In the genomic region with DNA sequence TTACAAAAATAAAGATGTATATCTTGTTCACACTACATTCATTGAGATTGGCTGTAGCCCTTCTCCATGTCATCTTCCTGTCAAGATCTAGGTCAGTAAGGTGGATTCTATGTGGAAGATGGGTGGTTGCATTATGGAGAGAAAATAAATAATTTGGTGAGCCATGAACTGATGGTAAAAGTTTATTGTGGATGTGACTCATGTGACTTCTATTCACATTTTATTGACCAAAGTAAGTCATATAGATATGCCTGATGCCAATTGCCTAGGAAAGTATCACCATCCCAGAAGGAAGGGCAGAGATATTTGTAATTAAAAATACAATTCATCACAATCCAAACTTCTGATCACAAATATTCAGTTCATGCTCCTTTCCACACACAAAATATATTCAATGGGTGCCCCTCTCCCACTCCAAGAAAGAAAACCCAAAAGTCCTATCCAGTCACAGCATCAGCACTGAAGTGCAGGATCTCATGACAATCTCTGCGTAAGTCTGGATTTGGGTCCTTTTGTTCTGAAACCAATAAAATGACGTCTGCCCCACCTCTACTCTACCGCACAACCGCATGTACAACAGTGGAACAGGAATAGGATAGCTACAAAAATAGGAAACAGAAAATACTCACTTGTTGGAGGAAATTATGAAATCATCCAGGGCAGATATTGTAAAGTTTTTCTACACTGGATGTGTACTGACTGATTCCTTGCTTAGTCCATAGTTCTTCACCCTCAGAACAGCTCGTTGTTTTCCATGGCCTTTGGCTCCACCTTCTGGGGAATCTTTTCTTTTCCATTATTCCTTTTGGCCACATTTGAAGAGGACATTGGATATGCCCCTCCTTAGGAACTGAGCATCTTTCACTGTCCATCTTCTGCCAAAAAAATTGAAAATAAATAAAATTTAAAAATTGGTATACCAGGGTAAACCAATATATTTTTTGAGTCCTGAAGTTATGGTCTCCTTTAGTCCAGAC, we compare ENCODE assay signal across 8 cellular contexts. TPM values are rescaled to one million over a fixed set of nuclear protein-coding genes. Genes with fewer than 3 reads are reported as not detected.
DNase-seq lines count a peak whose midpoint lies in the region; ATAC-seq, FAIRE-seq and TF ChIP-seq lines count a peak whose summit lies in the region.

No MANE protein-coding gene starts in this region.

- POLR2A ChIA-PET in K562 (lab: Yijun Ruan, JAX) = interaction anchor here (0.7 to 1.7 kb wide), 3 partner anchors 13 to 667 kb away, joined by 3 to 6 read pairs (median 3); no protein-coding TSS in a partner anchor

- H3K4me1 ChIP-seq in K562 (replicated peaks in 1 of 2; ENCODE audit: control insufficient read depth in 2 of 2, insufficient read depth in 2 of 2, low read length in 2 of 2) = no peaks in the 10 kb centered on the region
- H3K4me1 ChIP-seq in keratinocyte (ENCODE audit: control insufficient read depth, extremely low read depth, insufficient read depth, low read length) = no peaks in the 10 kb centered on the region
- H3K4me1 ChIP-seq in uterus = no peaks in the 10 kb centered on the region

- 10% methylated on average over 5 of the region's 5 CpGs for WGBS in K562 (ENCODE audit: insufficient coverage, low coverage, missing lambda C conversion rate)

- no peak overlapping the region for H3K4me2 ChIP-seq in K562 (ENCODE audit: insufficient read depth, low read length)
- no peak overlapping the region for H3K4me2 ChIP-seq in keratinocyte (ENCODE audit: control insufficient read depth, extremely low read depth, insufficient read depth, low read depth, low read length)

- TF ChIP-seq POLR2A in K562 (conservative IDR thresholded peaks at IDR 0.05) (no peak), uterus (IDR thresholded peaks at IDR 0.05) (no peak)

- TF ChIP-seq RAD21 in K562 (CRISPR knock-in tag; conservative IDR thresholded peaks at IDR 0.05 in 1 of 2, IDR thresholded peaks at IDR 0.05 in 1 of 2) = peak; percentile 95 to 96

- H3K36me3 ChIP-seq in K562 (ENCODE audit: control insufficient read depth, insufficient read depth, low read length) (no peaks in the 10 kb centered on the region), keratinocyte (ENCODE audit: control insufficient read depth in 2 of 2, extremely low read depth in 1 of 2, insufficient read depth in 2 of 2, low read length in 2 of 2) (no peaks in the 10 kb centered on the region), uterus (no peaks in the 10 kb centered on the region)

- no peak for TF ChIP-seq EP300 in K562 (IDR thresholded peaks at IDR 0.05; ENCODE audit: low read length)

- intact Hi-C loops in K562 (cut with micrococcal nuclease) = loop anchor here (1.0 to 5.0 kb wide), 7 partner anchors 53 to 667 kb away; partner anchors contain the start of gene CARMIL1
- intact Hi-C loops in uterus (cut with DNase I; ENCODE audit: low total_unique reads) = no loop called here

- peak; percentile 87 for ATAC-seq in K562
- ATAC-seq in stimulated activated effector memory CD8-positive, alpha-beta T cell treated with anti-CD3 and anti-CD28 coated beads, Interleukin-12 subunit alpha, Interleukin-12 subunit beta, amount 100 ng/mL, for 72 hours = no peak
- ATAC-seq in GM18867 (IDR thresholded peaks at IDR 0.05; ENCODE audit: unreplicated experiment) = no peak

- H3K4me3 ChIP-seq in K562 = no peak overlapping the region
- H3K4me3 ChIP-seq in keratinocyte (ENCODE audit: control insufficient read depth in 2 of 3, extremely low read depth in 1 of 3, insufficient read depth in 2 of 3, low read depth in 1 of 3, low read length in 3 of 3) = no peak overlapping the region
- no peak overlapping the region for H3K4me3 ChIP-seq in uterus

- in situ Hi-C loops in GM13977 (cut with MboI; ENCODE audit: low pct_unique_long_range_greater_than_20kb, low sequenced_read_pairs, unreplicated experiment) = no loop called here
- in situ Hi-C loops in K562 (cut with MboI) = no loop called here

- no peak overlapping the region for H3K27ac ChIP-seq in K562 (ENCODE audit: extremely low read depth, low read depth, low read length)
- H3K27ac ChIP-seq in keratinocyte (ENCODE audit: control insufficient read depth, insufficient read depth, low read length) = no peak overlapping the region
- H3K27ac ChIP-seq in uterus = no peak overlapping the region

- no peaks in the 10 kb centered on the region for H3K27me3 ChIP-seq in K562 (ENCODE audit: control insufficient read depth in 2 of 2, insufficient read depth in 2 of 2, low read length in 2 of 2)
- no peaks in the 10 kb centered on the region for H3K27me3 ChIP-seq in keratinocyte (ENCODE audit: control insufficient read depth, extremely low read depth, insufficient read depth, low read length)
- no peaks in the 10 kb centered on the region for H3K27me3 ChIP-seq in uterus

- no peak overlapping the region for H3K9ac ChIP-seq in K562 (ENCODE audit: insufficient read depth in 1 of 2, low read depth in 2 of 2, low read length in 2 of 2)
- no peak overlapping the region for H3K9ac ChIP-seq in keratinocyte (ENCODE audit: control insufficient read depth, extremely low read depth, insufficient read depth, low read length)

- no peaks in the 10 kb centered on the region for H3K36me3 Mint-ChIP-seq in stimulated activated effector memory CD8-positive, alpha-beta T cell treated with anti-CD3 and anti-CD28 coated beads, Interleukin-12 subunit alpha, Interleukin-12 subunit beta, amount 100 ng/mL, for 72 hours

- H4K20me1 ChIP-seq in K562 (replicated peaks; ENCODE audit: control insufficient read depth, insufficient read depth, low read length) (no peaks in the 10 kb centered on the region), keratinocyte (ENCODE audit: control insufficient read depth, extremely low read depth, insufficient read depth, low read length) (no peaks in the 10 kb centered on the region)

- no peaks in the 10 kb centered on the region for H3K9me3 ChIP-seq in K562 (replicated peaks; ENCODE audit: control insufficient read depth, insufficient read depth, low read depth, low read length)
- no peaks in the 10 kb centered on the region for H3K9me3 ChIP-seq in keratinocyte (ENCODE audit: control insufficient read depth, low read depth, low read length)
- H3K9me3 ChIP-seq in uterus = no peaks in the 10 kb centered on the region

- H3K79me2 ChIP-seq in K562 (ENCODE audit: control insufficient read depth, insufficient read depth, low read length) (no peaks in the 10 kb centered on the region), keratinocyte (ENCODE audit: control insufficient read depth, insufficient read depth, low read length) (no peaks in the 10 kb centered on the region)

- no peak overlapping the region for H2AFZ ChIP-seq in K562 (ENCODE audit: low read depth, low read length)
- H2AFZ ChIP-seq in keratinocyte (ENCODE audit: control insufficient read depth, low read length) = no peak overlapping the region

- H3K9me3 Mint-ChIP-seq in stimulated activated effector memory CD8-positive, alpha-beta T cell treated with anti-CD3 and anti-CD28 coated beads, Interleukin-12 subunit alpha, Interleukin-12 subunit beta, amount 100 ng/mL, for 72 hours = no peaks in the 10 kb centered on the region

- dilution Hi-C loops in keratinocyte (cut with MboI; ENCODE audit: extremely low pct_ligation_motif_present, low sequenced_read_pairs) = no loop called here

- peak; percentile 18 for TF ChIP-seq CTCF in GM13977 (IDR thresholded peaks at IDR 0.05; ENCODE audit: extremely low read depth, insufficient read depth, missing control alignments)
- TF ChIP-seq CTCF in K562 (IDR thresholded peaks at IDR 0.05 in 2 of 3, conservative IDR thresholded peaks at IDR 0.05 in 1 of 3; ENCODE audit: insufficient read depth in 2 of 3, low read depth in 1 of 3, low read length in 3 of 3) = peak; percentile 55 to 83 (median 64)
- TF ChIP-seq CTCF in keratinocyte (optimal IDR thresholded peaks at IDR 0.05 in 1 of 3, IDR thresholded peaks at IDR 0.05 in 1 of 3, conservative IDR thresholded peaks at IDR 0.05 in 1 of 3; ENCODE audit: extremely low read depth in 1 of 3, insufficient read depth in 2 of 3, low read length in 3 of 3) = peak; percentile 35 to 55 (median 51)
- peak; percentile 32 to 67 (median 51) for TF ChIP-seq CTCF in uterus (IDR thresholded peaks at IDR 0.05)

- CTCF ChIA-PET in K562 (lab: Yijun Ruan, JAX; ENCODE audit: low intra/inter-chr PET ratio) = interaction anchor here (0.6 to 1.5 kb wide), 6 partner anchors 11 to 1609 kb away, joined by 3 to 12 read pairs (median 4); no protein-coding TSS in a partner anchor

- peak; percentile 12 for DNase-seq in AG08396 (ENCODE audit: low spot score)
- no peak for DNase-seq in GM13977 (ENCODE audit: low spot score)
- DNase-seq in NCI-H446 treated with DMSO at 0.1 percent for 48 hours (lab: John Stamatoyannopoulos, UW) = peak; percentile 10
- DNase-seq in K562 (ENCODE audit: extremely low read depth in 1 of 4, low spot score in 3 of 4) = peak; percentile 16 to 56 (median 22)
- DNase-seq in keratinocyte (ENCODE audit: low read depth, low spot score) = no peak
- no peak for DNase-seq in uterus
- no peak for DNase-seq in stimulated activated effector memory CD8-positive, alpha-beta T cell treated with anti-CD3 and anti-CD28 coated beads, Interleukin-12 subunit alpha, Interleukin-12 subunit beta, amount 100 ng/mL, for 72 hours (ENCODE audit: low spot score in 2 of 2)

- FAIRE-seq in K562 (lab: Jason Lieb, UNC) (peak; percentile 63), keratinocyte (lab: Jason Lieb, UNC) (peak; percentile 41)

- no peak overlapping the region for H3K4me3 Mint-ChIP-seq in stimulated activated effector memory CD8-positive, alpha-beta T cell treated with anti-CD3 and anti-CD28 coated beads, Interleukin-12 subunit alpha, Interleukin-12 subunit beta, amount 100 ng/mL, for 72 hours

- H3K27ac Mint-ChIP-seq in stimulated activated effector memory CD8-positive, alpha-beta T cell treated with anti-CD3 and anti-CD28 coated beads, Interleukin-12 subunit alpha, Interleukin-12 subunit beta, amount 100 ng/mL, for 72 hours = no peak overlapping the region

- no TSS peak for BruUV-seq in K562 (replicated peaks; lab: Mats Ljungman, UMichigan)

- H3K4me1 Mint-ChIP-seq in stimulated activated effector memory CD8-positive, alpha-beta T cell treated with anti-CD3 and anti-CD28 coated beads, Interleukin-12 subunit alpha, Interleukin-12 subunit beta, amount 100 ng/mL, for 72 hours = no peaks in the 10 kb centered on the region

- H3K9me1 ChIP-seq in K562 (ENCODE audit: control insufficient read depth, insufficient read depth, low read length) (no peaks in the 10 kb centered on the region), keratinocyte (ENCODE audit: control insufficient read depth, extremely low read depth, insufficient read depth, low read length) (no peaks in the 10 kb centered on the region)

RNA-seq across cellular contexts. Expression of gene SLC17A3, which starts 16.1 kb away (rescaled TPM):
- not detected in 2 replicates for total RNA-seq in K562 (2011; cell fraction: chromatin; rRNA removed; ENCODE audit: low replicate concordance)
- total RNA-seq in K562 (2011; cell fraction: nucleolus; rRNA removed) = not detected in 2 replicates
- not detected in 2 replicates for total RNA-seq in K562 (2011; cell fraction: nucleoplasm; rRNA removed)
- total RNA-seq in K562 (2014; rRNA removed) = not detected in 2 replicates
- not detected in 2 replicates for total RNA-seq in K562 (2014; rRNA removed; fragmentation: Illumina TruSeq; extraction: Trizol)
- total RNA-seq in K562 (2015; rRNA removed; fragmentation: Illumina TruSeq; extraction: Trizol) = not detected in 2 replicates
- not detected in 2 replicates for total RNA-seq in K562 (2021)
- 0.08 TPM in 1 of 2 replicates, not detected in the other for polyA plus RNA-seq in K562 (2011; rRNA removed)
- polyA plus RNA-seq in K562 (2011; cell fraction: cytosol; rRNA removed) = not detected in 2 replicates
- polyA plus RNA-seq in K562 (2011; cell fraction: nucleus; rRNA removed) = 0.11 TPM in 1 of 2 replicates, not detected in the other
- 0.32 TPM in 1 of 2 replicates, not detected in the other for polyA plus RNA-seq in K562 (2012)
- not detected in 2 replicates for polyA plus RNA-seq in K562 (2014; fragmentation: Illumina TruSeq; extraction: Trizol)
- under 1 TPM in 1 of 2 experiments, not detected in 1; 0.04 TPM for polyA plus RNA-seq in K562 (2014; fragmentation: Nextera tagmentation; extraction: Ambion mirVana)
- not detected in 2 replicates for polyA plus RNA-seq in K562 (2014; rRNA removed)
- not detected in 2 replicates for polyA minus RNA-seq in K562 (2011; rRNA and poly(A)+ RNA removed)
- polyA minus RNA-seq in K562 (2011; cell fraction: cytosol; rRNA and poly(A)+ RNA removed) = not detected in 2 replicates
- polyA minus RNA-seq in K562 (2011; cell fraction: nucleus; rRNA and poly(A)+ RNA removed) = not detected in 2 replicates
- not detected in 3 replicates for polyA plus RNA-seq in keratinocyte
- not detected for polyA plus RNA-seq in keratinocyte (2011; ENCODE audit: low read depth)
- not detected in 2 replicates for polyA plus RNA-seq in keratinocyte (2011; cell fraction: cytosol; rRNA removed)
- not detected in 2 replicates for polyA plus RNA-seq in keratinocyte (2011; cell fraction: nucleus; rRNA removed)
- not detected in 2 replicates for polyA plus RNA-seq in keratinocyte (2012; ENCODE audit: low replicate concordance)
- polyA minus RNA-seq in keratinocyte = not detected in 3 replicates
- polyA minus RNA-seq in keratinocyte (2011; cell fraction: cytosol; rRNA and poly(A)+ RNA removed) = not detected
- polyA minus RNA-seq in keratinocyte (2011; cell fraction: nucleus; rRNA and poly(A)+ RNA removed) = not detected in 2 replicates
- not detected for total RNA-seq in uterus

RNA-seq across cellular contexts. Expression of gene SLC17A2, which starts 40.3 kb away (rescaled TPM):
- not detected in 2 replicates for total RNA-seq in K562 (2011; cell fraction: chromatin; rRNA removed; ENCODE audit: low replicate concordance)
- total RNA-seq in K562 (2011; cell fraction: nucleolus; rRNA removed) = not detected in 2 replicates
- total RNA-seq in K562 (2011; cell fraction: nucleoplasm; rRNA removed) = not detected in 2 replicates
- total RNA-seq in K562 (2014; rRNA removed) = not detected in 2 replicates
- total RNA-seq in K562 (2014; rRNA removed; fragmentation: Illumina TruSeq; extraction: Trizol) = not detected in 2 replicates
- not detected in 2 replicates for total RNA-seq in K562 (2015; rRNA removed; fragmentation: Illumina TruSeq; extraction: Trizol)
- total RNA-seq in K562 (2021) = not detected in 2 replicates
- not detected in 2 replicates for polyA plus RNA-seq in K562 (2011; rRNA removed)
- polyA plus RNA-seq in K562 (2011; cell fraction: cytosol; rRNA removed) = not detected in 2 replicates
- not detected in 2 replicates for polyA plus RNA-seq in K562 (2011; cell fraction: nucleus; rRNA removed)
- not detected in 2 replicates for polyA plus RNA-seq in K562 (2012)
- not detected in 2 replicates for polyA plus RNA-seq in K562 (2014; fragmentation: Illumina TruSeq; extraction: Trizol)
- not detected for polyA plus RNA-seq in K562 (2014; fragmentation: Nextera tagmentation; extraction: Ambion mirVana)
- not detected in 2 replicates for polyA plus RNA-seq in K562 (2014; rRNA removed)
- polyA minus RNA-seq in K562 (2011; rRNA and poly(A)+ RNA removed) = not detected in 2 replicates
- not detected in 2 replicates for polyA minus RNA-seq in K562 (2011; cell fraction: cytosol; rRNA and poly(A)+ RNA removed)
- polyA minus RNA-seq in K562 (2011; cell fraction: nucleus; rRNA and poly(A)+ RNA removed) = not detected in 2 replicates
- not detected in 3 replicates for polyA plus RNA-seq in keratinocyte
- not detected for polyA plus RNA-seq in keratinocyte (2011; ENCODE audit: low read depth)
- polyA plus RNA-seq in keratinocyte (2011; cell fraction: cytosol; rRNA removed) = not detected in 2 replicates
- not detected in 2 replicates for polyA plus RNA-seq in keratinocyte (2011; cell fraction: nucleus; rRNA removed)
- not detected in 2 replicates for polyA plus RNA-seq in keratinocyte (2012; ENCODE audit: low replicate concordance)
- not detected in 3 replicates for polyA minus RNA-seq in keratinocyte
- polyA minus RNA-seq in keratinocyte (2011; cell fraction: cytosol; rRNA and poly(A)+ RNA removed) = not detected
- polyA minus RNA-seq in keratinocyte (2011; cell fraction: nucleus; rRNA and poly(A)+ RNA removed) = not detected in 2 replicates
- total RNA-seq in uterus = not detected

RNA-seq across cellular contexts. Expression of gene SLC17A1, which starts 58.3 kb away (rescaled TPM):
- not detected in 2 replicates for total RNA-seq in K562 (2011; cell fraction: chromatin; rRNA removed; ENCODE audit: low replicate concordance)
- total RNA-seq in K562 (2011; cell fraction: nucleolus; rRNA removed) = not detected in 2 replicates
- not detected in 2 replicates for total RNA-seq in K562 (2011; cell fraction: nucleoplasm; rRNA removed)
- total RNA-seq in K562 (2014; rRNA removed) = not detected in 2 replicates
- total RNA-seq in K562 (2014; rRNA removed; fragmentation: Illumina TruSeq; extraction: Trizol) = not detected in 2 replicates
- not detected in 2 replicates for total RNA-seq in K562 (2015; rRNA removed; fragmentation: Illumina TruSeq; extraction: Trizol)
- not detected in 2 replicates for total RNA-seq in K562 (2021)
- not detected in 2 replicates for polyA plus RNA-seq in K562 (2011; rRNA removed)
- not detected in 2 replicates for polyA plus RNA-seq in K562 (2011; cell fraction: cytosol; rRNA removed)
- polyA plus RNA-seq in K562 (2011; cell fraction: nucleus; rRNA removed) = not detected in 2 replicates
- polyA plus RNA-seq in K562 (2012) = not detected in 2 replicates
- not detected in 2 replicates for polyA plus RNA-seq in K562 (2014; fragmentation: Illumina TruSeq; extraction: Trizol)
- not detected for polyA plus RNA-seq in K562 (2014; fragmentation: Nextera tagmentation; extraction: Ambion mirVana)
- polyA plus RNA-seq in K562 (2014; rRNA removed) = not detected in 2 replicates
- polyA minus RNA-seq in K562 (2011; rRNA and poly(A)+ RNA removed) = not detected in 2 replicates
- not detected in 2 replicates for polyA minus RNA-seq in K562 (2011; cell fraction: cytosol; rRNA and poly(A)+ RNA removed)
- not detected in 2 replicates for polyA minus RNA-seq in K562 (2011; cell fraction: nucleus; rRNA and poly(A)+ RNA removed)
- polyA plus RNA-seq in keratinocyte = not detected in 3 replicates
- not detected for polyA plus RNA-seq in keratinocyte (2011; ENCODE audit: low read depth)
- polyA plus RNA-seq in keratinocyte (2011; cell fraction: cytosol; rRNA removed) = not detected in 2 replicates
- not detected in 2 replicates for polyA plus RNA-seq in keratinocyte (2011; cell fraction: nucleus; rRNA removed)
- not detected in 2 replicates for polyA plus RNA-seq in keratinocyte (2012; ENCODE audit: low replicate concordance)
- not detected in 3 replicates for polyA minus RNA-seq in keratinocyte
- not detected for polyA minus RNA-seq in keratinocyte (2011; cell fraction: cytosol; rRNA and poly(A)+ RNA removed)
- not detected in 2 replicates for polyA minus RNA-seq in keratinocyte (2011; cell fraction: nucleus; rRNA and poly(A)+ RNA removed)
- total RNA-seq in uterus = not detected

Comparison
In these comparisons a context has a peak if more than half of its experiments do, and no peak if none do; other contexts are left out.
1. DNase-seq: peak in AG08396 (single experiment), NCI-H446 treated with DMSO at 0.1 percent for 48 hours (single experiment) and K562 (4 of 4); none in GM13977 (single experiment), keratinocyte (single experiment), uterus (0 of 2) and stimulated activated effector memory CD8-positive, alpha-beta T cell treated with anti-CD3 and anti-CD28 coated beads, Interleukin-12 subunit alpha, Interleukin-12 subunit beta, amount 100 ng/mL, for 72 hours (0 of 2).
2. Peak in every context shown above with its lines, with median percentiles within 50 percentile points of each other: CTCF ChIP-seq.